ENCODE assay signal across 11 cellular contexts in genomic region chr12:106080111-106080732, GRCh38. TPM values are rescaled to one million over a fixed set of nuclear protein-coding genes. Genes with fewer than 3 reads are reported as not detected.
DNase-seq lines count a peak whose midpoint lies in the region; ATAC-seq and TF ChIP-seq lines count a peak whose summit lies in the region.
"Had no signal": no experiment of that assay in that cellular context is flagged by ENCODE, and none has a peak within 500 bp of the region (broad histone marks: within the 10 kb centered on the region; RNA-seq: fewer than 3 reads in every experiment).

No MANE protein-coding gene starts in this region.

- H3K36me3 ChIP-seq in subcutaneous abdominal adipose tissue (ENCODE audit: control insufficient read depth in 5 of 5, insufficient read depth in 5 of 5, low read length in 5 of 5) = peaks cover 6 to 52% (median 38%) of the 10 kb centered on the region in 5 donors

- peak overlapping the region in 1 of 5 donors; percentile 8 for H3K9ac ChIP-seq in subcutaneous abdominal adipose tissue (ENCODE audit: low read length in 5 of 5)

- peak overlapping the region; percentile 70 for H3K27ac ChIP-seq in subcutaneous abdominal adipose tissue (ENCODE audit: low read depth, low read length)

- H3K4me1 ChIP-seq in subcutaneous abdominal adipose tissue (ENCODE audit: control insufficient read depth in 5 of 5, insufficient read depth in 5 of 5, low read length in 5 of 5) = peaks cover 10 to 53% (median 48%) of the 10 kb centered on the region in 5 donors

- H3K27me3 ChIP-seq in subcutaneous abdominal adipose tissue (ENCODE audit: control insufficient read depth in 5 of 5, insufficient read depth in 4 of 5, low read length in 5 of 5) = no peaks in the 10 kb centered on the region

- no peaks in the 10 kb centered on the region for H3K9me3 ChIP-seq in subcutaneous abdominal adipose tissue (ENCODE audit: control insufficient read depth in 5 of 5, low read length in 5 of 5)

- TF ChIP-seq CTCF in choroid plexus epithelial cell (conservative IDR thresholded peaks at IDR 0.05; ENCODE audit: low read depth, low read length) = no peak

- intact Hi-C loops in left colon (cut with DNase I, micrococcal nuclease) = no loop called here

- peak; percentile 87 for DNase-seq in GM04504 (ENCODE audit: low read depth)
- DNase-seq in choroid plexus epithelial cell (ENCODE audit: low read depth) = peak; percentile 92
- DNase-seq in islet precursor cell = peak; percentile 87
- DNase-seq in NCI-H1105 (lab: John Stamatoyannopoulos, UW) = no peak
- no peak for DNase-seq in left colon
- DNase-seq: activated CD8-positive, alpha-beta memory T cell treated with anti-CD3 and anti-CD28 coated beads, Interleukin-2, amount 50 U/mL, for 48 hours; NCI-H524 treated with DMSO at 0.1 percent for 48 hours; stimulated activated CD4-positive, alpha-beta T cell treated with anti-CD3 and anti-CD28 coated beads, Interleukin-2, amount 100 ng/mL, for 24 hours had no signal

- no peak overlapping the region for H3K4me3 ChIP-seq in choroid plexus epithelial cell (ENCODE audit: low read depth, low read length)
- peak overlapping the region in 1 of 5 donors; percentile 3 for H3K4me3 ChIP-seq in subcutaneous abdominal adipose tissue (ENCODE audit: low read depth in 1 of 5, low read length in 5 of 5)

- no peak for ATAC-seq in HG03521 (IDR thresholded peaks at IDR 0.05; ENCODE audit: unreplicated experiment)
- no peak for ATAC-seq in HG02678 (IDR thresholded peaks at IDR 0.05; ENCODE audit: unreplicated experiment)
- no peak for ATAC-seq in left colon

RNA-seq across cellular contexts. Expression of gene NUAK1, which starts 58.5 kb away (rescaled TPM):
- total RNA-seq in left colon = 1 to 10 TPM; 3.8 to 4.2 TPM

Comparison
In these comparisons a context has a peak if more than half of its experiments do, and no peak if none do; other contexts are left out.
1. DNase-seq: peak in GM04504 (single experiment), choroid plexus epithelial cell (single experiment) and islet precursor cell (single experiment); none in NCI-H1105 (single experiment) and left colon (0 of 2).